Comparison of ENCODE assay signal across 27 cellular contexts in genomic region chr22:16963189-16963945, GRCh38. TPM values are rescaled to one million over a fixed set of nuclear protein-coding genes. Genes with fewer than 3 reads are reported as not detected.
"Had no signal": no experiment of that assay in that cellular context is flagged by ENCODE, and none has a peak within 500 bp of the region (broad histone marks: within the 10 kb centered on the region; RNA-seq: fewer than 3 reads in every experiment).

No MANE protein-coding gene starts in this region.

- H3K27me3 Mint-ChIP-seq: activated CD4-positive, alpha-beta T cell treated with anti-CD3 and anti-CD28 coated beads for 36 hours; activated naive CD8-positive, alpha-beta T cell treated with anti-CD3 and anti-CD28 coated beads for 36 hours; activated T-cell treated with anti-CD3 and anti-CD28 coated beads, Interleukin-2, amount 50 U/mL, for 24 hours had no signal

- H3K9me3 Mint-ChIP-seq: activated naive CD8-positive, alpha-beta T cell treated with anti-CD3 and anti-CD28 coated beads for 36 hours; activated T-cell treated with anti-CD3 and anti-CD28 coated beads, Interleukin-2, amount 50 U/mL, for 24 hours; effector memory CD8-positive, alpha-beta T cell; naive thymus-derived CD8-positive, alpha-beta T cell had no signal

- H3K4me1 ChIP-seq: gastrocnemius medialis, prostate gland, thyroid gland had no signal

- H3K27ac ChIP-seq: gastrocnemius medialis, prostate gland, thyroid gland had no signal

- H3K36me3 ChIP-seq: gastrocnemius medialis, prostate gland, thyroid gland had no signal

- H3K9me3 ChIP-seq: gastrocnemius medialis, prostate gland, thyroid gland had no signal

- H3K4me1 Mint-ChIP-seq: activated CD4-positive, alpha-beta T cell treated with anti-CD3 and anti-CD28 coated beads for 36 hours; activated naive CD8-positive, alpha-beta T cell treated with anti-CD3 and anti-CD28 coated beads for 36 hours; mesothelial cell of epicardium had no signal

- H3K27ac Mint-ChIP-seq: activated CD4-positive, alpha-beta T cell treated with anti-CD3 and anti-CD28 coated beads for 36 hours; activated naive CD8-positive, alpha-beta T cell treated with anti-CD3 and anti-CD28 coated beads for 36 hours; activated T-cell treated with anti-CD3 and anti-CD28 coated beads, Interleukin-2, amount 50 U/mL, for 24 hours; effector memory CD8-positive, alpha-beta T cell; mesothelial cell of epicardium; naive thymus-derived CD8-positive, alpha-beta T cell had no signal

- ATAC-seq: activated CD4-positive, alpha-beta T cell treated with anti-CD3 and anti-CD28 coated beads for 36 hours; effector memory CD8-positive, alpha-beta T cell; esophagus mucosa; gastrocnemius medialis; left lobe of liver; naive thymus-derived CD8-positive, alpha-beta T cell had no signal

- H3K4me3 ChIP-seq: gastrocnemius medialis, prostate gland, thyroid gland had no signal

- DNase-seq: activated CD4-positive, alpha-beta T cell treated with anti-CD3 and anti-CD28 coated beads for 36 hours; activated CD4-positive, alpha-beta T cell treated with anti-CD3 and anti-CD28 coated beads, Interleukin-2, amount 50 U/mL, for 4 hours; activated CD8-positive, alpha-beta memory T cell treated with anti-CD3 and anti-CD28 coated beads for 24 hours; activated CD8-positive, alpha-beta memory T cell treated with anti-CD3 and anti-CD28 coated beads, Interleukin-2, amount 50 U/mL, for 4 hours; activated naive CD4-positive, alpha-beta T cell treated with Interleukin-2 at 50 U/mL for 16 hours; activated naive CD8-positive, alpha-beta T cell treated with anti-CD3 and anti-CD28 coated beads for 36 hours; activated T-cell treated with anti-CD3 and anti-CD28 coated beads, Interleukin-2, amount 50 U/mL, for 24 hours; central memory CD4-positive, alpha-beta T cell; effector memory CD8-positive, alpha-beta T cell; gastrocnemius medialis; naive thymus-derived CD8-positive, alpha-beta T cell; stimulated activated CD4-positive, alpha-beta T cell treated with anti-CD3 and anti-CD28 coated beads, Interleukin-4, amount 100 ng/mL, for 24 hours; stimulated activated naive CD4-positive, alpha-beta T cell treated with Interleukin-2 at 50 U/mL for 16 hours; substantia nigra; T-helper 1 cell; T-helper 9 cell; thyroid gland had no signal

- H3K27me3 ChIP-seq: gastrocnemius medialis, thyroid gland had no signal

- H3K4me3 Mint-ChIP-seq: activated CD4-positive, alpha-beta T cell treated with anti-CD3 and anti-CD28 coated beads for 36 hours; activated naive CD8-positive, alpha-beta T cell treated with anti-CD3 and anti-CD28 coated beads for 36 hours; activated T-cell treated with anti-CD3 and anti-CD28 coated beads, Interleukin-2, amount 50 U/mL, for 24 hours; effector memory CD8-positive, alpha-beta T cell; mesothelial cell of epicardium; naive thymus-derived CD8-positive, alpha-beta T cell had no signal

RNA-seq across cellular contexts. Expression of gene GAB4, which starts 44.7 kb away (rescaled TPM):
- total RNA-seq: activated CD4-positive, alpha-beta T cell treated with anti-CD3 and anti-CD28 coated beads for 36 hours; astrocyte; dermis microvascular lymphatic vessel endothelial cell; endothelial cell of umbilical vein; esophagus mucosa; gastrocnemius medialis; kidney epithelial cell; left lobe of liver; lung microvascular endothelial cell; mesothelial cell of epicardium; osteocyte; thyroid gland had no signal
- polyA plus RNA-seq: endothelial cell of umbilical vein; naive thymus-derived CD8-positive, alpha-beta T cell had no signal
